15 cellular contexts compared by ENCODE assay signal in genomic region chr1:113129529-113130185, GRCh38.
"Had no signal": no experiment of that assay in that cellular context is flagged by ENCODE, and none has a peak within 500 bp of the region (broad histone marks: within the 10 kb centered on the region; RNA-seq: fewer than 3 reads in every experiment).

No MANE protein-coding gene starts in this region.

- H3K27me3 Mint-ChIP-seq: activated CD4-positive, alpha-beta memory T cell treated with anti-CD3 and anti-CD28 coated beads, Interleukin-2, amount 10 ng/mL, durations not matched to agents 7 days and 5 days; activated naive CD4-positive, alpha-beta T cell treated with anti-CD3 and anti-CD28 coated beads, Interleukin-2, amount 10 ng/mL, durations not matched to agents 7 days and 5 days; brain had no signal

- H3K9me3 Mint-ChIP-seq: activated CD4-positive, alpha-beta memory T cell treated with anti-CD3 and anti-CD28 coated beads, Interleukin-2, amount 10 ng/mL, durations not matched to agents 7 days and 5 days; activated naive CD4-positive, alpha-beta T cell treated with anti-CD3 and anti-CD28 coated beads, Interleukin-2, amount 10 ng/mL, durations not matched to agents 7 days and 5 days; activated T-helper 2 cell treated with anti-CD3 and anti-CD28 coated beads, Interferon-gamma antibody, Interleukin-2, Interleukin-4, amounts not matched to agents 10 μg/mL and 5 μg/mL and 100 μg/mL, durations not matched to agents 14 hours and 24 hours and 36 hours had no signal

- H3K27ac Mint-ChIP-seq: activated CD4-positive, alpha-beta memory T cell treated with anti-CD3 and anti-CD28 coated beads, Interleukin-2, amount 10 ng/mL, durations not matched to agents 7 days and 5 days; activated naive CD4-positive, alpha-beta T cell treated with anti-CD3 and anti-CD28 coated beads, Interleukin-2, amount 10 ng/mL, durations not matched to agents 7 days and 5 days; activated T-helper 2 cell treated with anti-CD3 and anti-CD28 coated beads, Interferon-gamma antibody, Interleukin-2, Interleukin-4, amounts not matched to agents 10 μg/mL and 5 μg/mL and 100 μg/mL, durations not matched to agents 14 hours and 24 hours and 36 hours had no signal

- H3K4me3 Mint-ChIP-seq: activated CD4-positive, alpha-beta memory T cell treated with anti-CD3 and anti-CD28 coated beads, Interleukin-2, amount 10 ng/mL, durations not matched to agents 7 days and 5 days; activated naive CD4-positive, alpha-beta T cell treated with anti-CD3 and anti-CD28 coated beads, Interleukin-2, amount 10 ng/mL, durations not matched to agents 7 days and 5 days; brain had no signal

- DNase-seq: activated CD4-positive, alpha-beta memory T cell treated with anti-CD3 and anti-CD28 coated beads, Interleukin-2, amount 10 ng/mL, durations not matched to agents 7 days and 5 days; activated CD4-positive, alpha-beta T cell treated with anti-CD3 and anti-CD28 coated beads for 1 hour; activated CD8-positive, alpha-beta memory T cell treated with anti-CD3 and anti-CD28 coated beads, Interleukin-2, amount 50 U/mL, for 48 hours; activated naive CD4-positive, alpha-beta T cell treated with anti-CD3 and anti-CD28 coated beads, Interleukin-2, amount 10 ng/mL, durations not matched to agents 7 days and 5 days; cerebellar nuclear complex; dermis blood vessel endothelial cell; erythroblast; foreskin fibroblast; head of caudate nucleus; mesenchymal stem cell; ovary; stimulated activated CD4-positive, alpha-beta T cell treated with anti-CD3 and anti-CD28 coated beads, Interleukin-15, amount 100 ng/mL, for 24 hours; stimulated activated CD4-positive, alpha-beta T cell treated with anti-CD3 and anti-CD28 coated beads, Interleukin-4, amount 100 ng/mL, for 24 hours had no signal
